13 cellular contexts compared by ENCODE assay signal in the genomic region with DNA sequence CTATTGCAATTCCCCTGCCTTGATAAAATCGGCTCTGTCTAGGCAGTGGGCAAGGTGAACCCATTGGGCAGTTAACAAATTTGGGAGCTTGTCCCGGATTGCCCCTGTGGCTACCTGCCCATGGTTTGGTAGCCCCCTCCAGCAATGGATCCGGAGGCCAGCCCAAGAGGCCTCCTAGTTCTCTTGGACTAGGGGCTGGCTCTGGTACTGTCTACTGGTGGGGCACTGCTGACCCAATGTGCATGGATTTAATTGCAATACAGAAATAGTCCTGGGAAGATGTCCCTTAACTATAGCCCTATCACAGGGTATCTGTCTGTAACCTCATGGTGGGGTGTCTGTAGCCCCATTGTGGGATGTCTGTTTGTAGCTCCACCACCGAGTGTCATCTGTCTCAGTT. TPM values are rescaled to one million over a fixed set of nuclear protein-coding genes. Genes with fewer than 3 reads are reported as not detected.
A peak's percentile ranks its signal among the peaks of the same experiment; 100 is the strongest.
DNase-seq lines count a peak whose midpoint lies in the region; TF ChIP-seq lines count a peak whose summit lies in the region.
"Had no signal": no experiment of that assay in that cellular context is flagged by ENCODE, and none has a peak within 500 bp of the region (broad histone marks: within the 10 kb centered on the region; RNA-seq: fewer than 3 reads in every experiment).

No MANE protein-coding gene starts in this region.

- 90% methylated on average over 3 of the region's 4 CpGs for WGBS in esophagus muscularis mucosa

- DNase-seq in esophagus muscularis mucosa (ENCODE audit: extremely low spot score) (peak; percentile 78), mucosa of gallbladder (ENCODE audit: low spot score) (peak; percentile 0), type B pancreatic cell (ENCODE audit: extremely low spot score, unreplicated experiment) (peak; percentile 40), substantia nigra (lab: John Stamatoyannopoulos, UW) (no peak), caudate nucleus (lab: John Stamatoyannopoulos, UW) (no peak), NAMALWA (ENCODE audit: low spot score) (no peak)
- DNase-seq: C1 segment of cervical spinal cord; Caco-2; CD4-positive, alpha-beta memory T cell; DMS153; DND-41; H9 had no signal

- TF ChIP-seq EP300 in esophagus muscularis mucosa (IDR thresholded peaks at IDR 0.05): no peak

- TF ChIP-seq POLR2A in esophagus muscularis mucosa (IDR thresholded peaks at IDR 0.05; ENCODE audit: low read depth): no peak

- peaks cover 0 to 3% (median 0%) of the 10 kb centered on the region in 4 donors for H3K9me3 ChIP-seq in esophagus muscularis mucosa

- H3K4me3 Mint-ChIP-seq in type B pancreatic cell: no peak overlapping the region
- H3K4me3 Mint-ChIP-seq: CD4-positive, alpha-beta memory T cell; GM23338; H9 had no signal

- no peaks in the 10 kb centered on the region for H3K27me3 Mint-ChIP-seq in type B pancreatic cell

- no peaks in the 10 kb centered on the region for H3K4me1 ChIP-seq in esophagus muscularis mucosa

- peaks cover 8% of the 10 kb centered on the region for H3K4me1 Mint-ChIP-seq in type B pancreatic cell (ENCODE audit: unreplicated experiment)
- H3K4me1 Mint-ChIP-seq: GM23338, H9 had no signal

- no peak overlapping the region for H3K27ac Mint-ChIP-seq in type B pancreatic cell
- H3K27ac Mint-ChIP-seq: CD4-positive, alpha-beta memory T cell; GM23338; H9 had no signal

- H3K27ac ChIP-seq in esophagus muscularis mucosa (replicated peaks in 1 of 4): no peak overlapping the region
- H3K27ac ChIP-seq in substantia nigra (ENCODE audit: low read depth, low read length, poor library complexity, severe bottlenecking): no peak overlapping the region
- H3K27ac ChIP-seq in caudate nucleus (ENCODE audit: low read depth, low read length): no peak overlapping the region

- peaks cover 9% of the 10 kb centered on the region for H3K9me3 Mint-ChIP-seq in type B pancreatic cell

- no peak overlapping the region for H3K4me3 ChIP-seq in esophagus muscularis mucosa
- H3K4me3 ChIP-seq: GM23338 had no signal

- intact Hi-C loops in esophagus muscularis mucosa (cut with DNase I): no loop called here

- TF ChIP-seq CTCF in esophagus muscularis mucosa (IDR thresholded peaks at IDR 0.05) (no peak), type B pancreatic cell (conservative IDR thresholded peaks at IDR 0.05) (no peak)

- H3K36me3 Mint-ChIP-seq in type B pancreatic cell: no peaks in the 10 kb centered on the region

- H3K27me3 ChIP-seq in esophagus muscularis mucosa: no peaks in the 10 kb centered on the region

- no peaks in the 10 kb centered on the region for H3K36me3 ChIP-seq in esophagus muscularis mucosa

RNA-seq across cellular contexts. Expression of gene SH3RF3, which starts 37.5 kb away (rescaled TPM):
- total RNA-seq in esophagus muscularis mucosa (10 to 100 TPM in 2 of 4 donors, 1 to 10 TPM in 2; 6.3 to 17.5 (median 11.3) TPM), mucosa of gallbladder (11.5 TPM), type B pancreatic cell (ENCODE audit: low replicate concordance) (2.5 and 13.9 TPM in 2 replicates)

Comparison
In these comparisons a context has a peak if more than half of its experiments do, and no peak if none do; other contexts are left out.
1. DNase-seq: peak in esophagus muscularis mucosa (single experiment), mucosa of gallbladder (single experiment) and type B pancreatic cell (single experiment); none in substantia nigra (0 of 49), caudate nucleus (0 of 61) and NAMALWA (single experiment).